ENCODE assay signal across 7 cellular contexts in the genomic region with DNA sequence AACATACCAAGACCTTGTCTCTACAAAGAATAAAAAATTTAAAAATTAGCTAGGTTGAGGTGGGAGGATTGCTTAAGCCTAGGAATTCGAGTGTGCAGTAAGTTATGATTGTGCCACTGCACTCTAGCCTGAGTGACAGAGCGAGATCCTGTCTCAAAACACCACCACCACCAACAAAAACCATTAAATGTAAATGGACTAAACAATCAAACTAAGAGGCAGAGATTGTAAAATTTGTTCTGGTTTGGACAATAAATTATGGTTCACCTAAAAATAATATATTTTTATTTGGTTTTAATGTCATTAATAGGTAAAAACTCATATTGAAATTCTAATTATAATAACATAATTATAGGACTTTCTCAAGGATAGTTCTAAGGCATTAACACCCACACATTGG.
"Had no signal": no experiment of that assay in that cellular context is flagged by ENCODE, and none has a peak within 500 bp of the region (broad histone marks: within the 10 kb centered on the region; RNA-seq: fewer than 3 reads in every experiment).

No MANE protein-coding gene starts in this region.

- H3K9ac ChIP-seq: KMS-11 had no signal

- ATAC-seq: HepG2 had no signal

- DNase-seq: IMR-90, KBM-7, KG1 had no signal

- FAIRE-seq: HepG2, HTR-8/SVneo had no signal

- H3K4me2 ChIP-seq: KMS-11 had no signal

- H3K27ac ChIP-seq: HL-60, KMS-11 had no signal
